Comparison of ENCODE assay signal across 9 cellular contexts in the genomic region with DNA sequence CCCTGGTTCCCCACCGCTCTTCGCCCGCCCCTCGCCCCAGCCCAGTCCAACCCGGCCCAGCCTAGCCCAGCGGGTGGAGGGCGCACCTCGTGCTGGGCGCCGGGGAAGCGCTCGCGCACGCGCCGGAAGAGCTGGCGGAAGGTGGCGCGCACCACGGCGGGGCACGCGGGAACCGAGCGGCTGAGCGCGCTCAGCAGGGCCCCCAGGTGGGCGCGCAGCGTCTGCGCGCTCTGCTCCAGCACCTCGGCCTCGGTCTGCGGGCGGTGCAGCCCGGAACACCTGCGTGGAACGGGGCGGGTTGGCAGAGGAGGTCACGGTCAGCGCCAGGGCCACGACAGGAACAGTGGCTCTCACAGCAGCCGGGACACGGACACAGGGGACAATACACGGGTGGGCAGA. TPM values are rescaled to one million over a fixed set of nuclear protein-coding genes. Genes with fewer than 3 reads are reported as not detected.
DNase-seq lines count a peak whose midpoint lies in the region; ATAC-seq and TF ChIP-seq lines count a peak whose summit lies in the region.
"Not testable (repeated sequence)": the region's sequence is repeated elsewhere in the genome, so short reads cannot be mapped to it uniquely, and the experiment has no call there.
"Had no signal": no experiment of that assay in that cellular context is flagged by ENCODE, and none has a peak within 500 bp of the region (broad histone marks: within the 10 kb centered on the region; RNA-seq: fewer than 3 reads in every experiment).

No MANE protein-coding gene starts in this region.

- WGBS in right lobe of liver (ENCODE audit: insufficient coverage, low coverage, low lambda C conversion rate, missing lambda C conversion rate), result no CpG with 5 or more reads among the region's 46 CpGs

- peaks cover 8 to 21% (median 16%) of the 10 kb centered on the region in 10 experiments for H3K4me1 ChIP-seq in BLaER1 treated with 17β-estradiol and CSF1 and Interleukin-3, amounts not matched to agents 10 nM and 100 nM
- H3K4me1 ChIP-seq in right lobe of liver, result not testable (repeated sequence)

- not testable (repeated sequence) for H3K36me3 ChIP-seq in BLaER1 treated with 17β-estradiol and CSF1 and Interleukin-3, amounts not matched to agents 10 nM and 100 nM; right lobe of liver

- intact Hi-C loops in right lobe of liver (cut with DNase I), result not testable (repeated sequence)

- H3K9me3 ChIP-seq in BLaER1 treated with 17β-estradiol and CSF1 and Interleukin-3, amounts not matched to agents 10 nM and 100 nM (replicated peaks in 1 of 11); right lobe of liver: not testable (repeated sequence)

- ATAC-seq in GM19372 (IDR thresholded peaks at IDR 0.05; ENCODE audit: low read depth, unreplicated experiment) (peak; percentile 35), HG03139 (IDR thresholded peaks at IDR 0.05; ENCODE audit: unreplicated experiment) (peak; percentile 44), right lobe of liver (peak; percentile 1 to 31 (median 7))
- peak; percentile 62 for ATAC-seq in activated CD8-positive, alpha-beta memory T cell treated with anti-CD3 and anti-CD28 coated beads, Interleukin-2, amount 10 ng/mL, durations not matched to agents 7 days and 5 days

- DNase-seq in NCI-H82 (lab: John Stamatoyannopoulos, UW), result peak; percentile 61
- DNase-seq in activated CD8-positive, alpha-beta memory T cell treated with anti-CD3 and anti-CD28 coated beads, Interleukin-2, amount 10 ng/mL, durations not matched to agents 7 days and 5 days, result peak; percentile 77
- not testable (repeated sequence) for DNase-seq in coronary artery (ENCODE audit: low spot score); right lobe of liver
- peak; percentile 65 to 66 for DNase-seq in stimulated activated CD4-positive, alpha-beta T cell treated with anti-CD3 and anti-CD28 coated beads, Interleukin-2, amount 100 ng/mL, for 24 hours

- peak overlapping the region; percentile 30 to 62 (median 57); a peak in 19 of 22 replicates for H3K9ac ChIP-seq in BLaER1 treated with 17β-estradiol and CSF1 and Interleukin-3, amounts not matched to agents 10 nM and 100 nM

- not testable (repeated sequence) for H3K27me3 ChIP-seq in BLaER1 treated with 17β-estradiol and CSF1 and Interleukin-3, amounts not matched to agents 10 nM and 100 nM; right lobe of liver

- not testable (repeated sequence) for H3K27me3 Mint-ChIP-seq in activated CD8-positive, alpha-beta memory T cell treated with anti-CD3 and anti-CD28 coated beads, Interleukin-2, amount 10 ng/mL, durations not matched to agents 7 days and 5 days

- not testable (repeated sequence) for H3K9me3 Mint-ChIP-seq in activated CD8-positive, alpha-beta memory T cell treated with anti-CD3 and anti-CD28 coated beads, Interleukin-2, amount 10 ng/mL, durations not matched to agents 7 days and 5 days (ENCODE audit: low read depth)

- CTCF ChIA-PET in activated CD8-positive, alpha-beta memory T cell treated with anti-CD3 and anti-CD28 coated beads, Interleukin-2, amount 10 ng/mL, durations not matched to agents 7 days and 5 days (lab: Charles Lee), result interaction anchor here (1.0 kb wide), 1 partner anchor 21 kb away, joined by 3 read pairs; no protein-coding TSS in a partner anchor

- peak overlapping the region; percentile 72 to 92 (median 87) for H3K4me2 ChIP-seq in BLaER1 treated with 17β-estradiol and CSF1 and Interleukin-3, amounts not matched to agents 10 nM and 100 nM

- H3K4me3 Mint-ChIP-seq in activated CD8-positive, alpha-beta memory T cell treated with anti-CD3 and anti-CD28 coated beads, Interleukin-2, amount 10 ng/mL, durations not matched to agents 7 days and 5 days, result peak overlapping the region; percentile 79

- TF ChIP-seq POLR2A in right lobe of liver (IDR thresholded peaks at IDR 0.05), result not testable (repeated sequence)

- not testable (repeated sequence) for H3K36me3 Mint-ChIP-seq in activated CD8-positive, alpha-beta memory T cell treated with anti-CD3 and anti-CD28 coated beads, Interleukin-2, amount 10 ng/mL, durations not matched to agents 7 days and 5 days

- not testable (repeated sequence) for TF ChIP-seq CTCF in coronary artery (IDR thresholded peaks at IDR 0.05)
- TF ChIP-seq CTCF in right lobe of liver (IDR thresholded peaks at IDR 0.05), result peak in 1 of 4 donors; percentile 21

- H3K4me3 ChIP-seq in BLaER1 treated with 17β-estradiol and CSF1 and Interleukin-3, amounts not matched to agents 10 nM and 100 nM, result peak overlapping the region; percentile 31 to 69 (median 54); a peak in 18 of 20 replicates
- H3K4me3 ChIP-seq in coronary artery (peak overlapping the region; percentile 70), right lobe of liver (peak overlapping the region in 2 of 3 donors; percentile 21 to 32)

- H3K4me1 Mint-ChIP-seq in activated CD8-positive, alpha-beta memory T cell treated with anti-CD3 and anti-CD28 coated beads, Interleukin-2, amount 10 ng/mL, durations not matched to agents 7 days and 5 days, result peaks cover 18% of the 10 kb centered on the region

- peak overlapping the region; percentile 89 for H3K27ac Mint-ChIP-seq in activated CD8-positive, alpha-beta memory T cell treated with anti-CD3 and anti-CD28 coated beads, Interleukin-2, amount 10 ng/mL, durations not matched to agents 7 days and 5 days

- not testable (repeated sequence) for H4K20me1 ChIP-seq in BLaER1 treated with 17β-estradiol and CSF1 and Interleukin-3, amounts not matched to agents 10 nM and 100 nM

- peak overlapping the region in 8 of 11 experiments; percentile 32 to 59 (median 45); a peak in 11 of 22 replicates for H3K27ac ChIP-seq in BLaER1 treated with 17β-estradiol and CSF1 and Interleukin-3, amounts not matched to agents 10 nM and 100 nM
- H3K27ac ChIP-seq in coronary artery (peak overlapping the region in 1 of 2 donors; percentile 60), right lobe of liver (peak overlapping the region in 1 of 3 donors; percentile 24)

RNA-seq across cellular contexts. Expression of a gene that starts 4.0 kb away (rescaled TPM):
- total RNA-seq in activated CD8-positive, alpha-beta memory T cell treated with anti-CD3 and anti-CD28 coated beads, Interleukin-2, amount 10 ng/mL, durations not matched to agents 7 days and 5 days, result 100 to 1,000 TPM; 148 to 153 TPM
- total RNA-seq in right lobe of liver, result 10 to 100 TPM; 30.7 to 48.1 (median 36.9) TPM

RNA-seq across cellular contexts. Expression of a gene that starts 24.9 kb away (rescaled TPM):
- under 1 TPM in 1 of 2 experiments, not detected in 1; 0.58 TPM for total RNA-seq in activated CD8-positive, alpha-beta memory T cell treated with anti-CD3 and anti-CD28 coated beads, Interleukin-2, amount 10 ng/mL, durations not matched to agents 7 days and 5 days
- total RNA-seq in right lobe of liver, result under 1 TPM in 3 of 6 experiments, not detected in 3; 0.31 to 0.56 (median 0.46) TPM

RNA-seq across cellular contexts. Expression of a gene that starts 41.8 kb away (rescaled TPM):
- 10 to 100 TPM; 41.8 to 41.9 TPM for total RNA-seq in activated CD8-positive, alpha-beta memory T cell treated with anti-CD3 and anti-CD28 coated beads, Interleukin-2, amount 10 ng/mL, durations not matched to agents 7 days and 5 days
- total RNA-seq in right lobe of liver, result 10 to 100 TPM in 5 of 6 experiments, 1 to 10 TPM in 1; 8.7 to 22.9 (median 14.6) TPM

RNA-seq across cellular contexts. Expression of a gene that starts 42.8 kb away (rescaled TPM):
- total RNA-seq in activated CD8-positive, alpha-beta memory T cell treated with anti-CD3 and anti-CD28 coated beads, Interleukin-2, amount 10 ng/mL, durations not matched to agents 7 days and 5 days, result under 1 TPM in 1 of 2 experiments, not detected in 1; 0.20 TPM
- total RNA-seq in right lobe of liver, result not detected
- total RNA-seq: myocyte had no signal

Comparison
In these comparisons a context has a peak if more than half of its experiments do, and no peak if none do; other contexts are left out.
1. ATAC-seq: peak in every context shown above with its lines; median percentile 62 in activated CD8-positive, alpha-beta memory T cell treated with anti-CD3 and anti-CD28 coated beads, Interleukin-2, amount 10 ng/mL, durations not matched to agents 7 days and 5 days; 44 in HG03139; 35 in GM19372; 7 in right lobe of liver.